In genomic region chr6:129852257-129852858, GRCh38 we compare ENCODE assay signal across 22 cellular contexts. TPM values are rescaled to one million over a fixed set of nuclear protein-coding genes. Genes with fewer than 3 reads are reported as not detected.
A peak's percentile ranks its signal among the peaks of the same experiment; 100 is the strongest.
DNase-seq lines count a peak whose midpoint lies in the region; ATAC-seq, FAIRE-seq and TF ChIP-seq lines count a peak whose summit lies in the region.
"Had no signal": no experiment of that assay in that cellular context is flagged by ENCODE, and none has a peak within 500 bp of the region (broad histone marks: within the 10 kb centered on the region; RNA-seq: fewer than 3 reads in every experiment).

No MANE protein-coding gene starts in this region.

- TF ChIP-seq POLR2A in sigmoid colon (IDR thresholded peaks at IDR 0.05): no peak

- H3K9me3 ChIP-seq in DND-41 (ENCODE audit: insufficient read depth, low read length, severe bottlenecking) (no peaks in the 10 kb centered on the region), Loucy (ENCODE audit: insufficient read depth, low read depth, low read length) (no peaks in the 10 kb centered on the region), astrocyte (ENCODE audit: insufficient read depth, low read depth, low read length) (no peaks in the 10 kb centered on the region), sigmoid colon (no peaks in the 10 kb centered on the region)

- H3K9me2 ChIP-seq in Loucy (replicated peaks; ENCODE audit: low read depth, low read length): no peaks in the 10 kb centered on the region

- 55 to 62% methylated on average over 5 of the region's 5 CpGs for WGBS in sigmoid colon, 2 donors

- FAIRE-seq in astrocyte (lab: Jason Lieb, UNC): no peak
- FAIRE-seq: H1 had no signal

- H3K4me3 Mint-ChIP-seq in astrocyte (ENCODE audit: unreplicated experiment): no peak overlapping the region
- H3K4me3 Mint-ChIP-seq: activated CD4-positive, alpha-beta T cell treated with anti-CD3 and anti-CD28 coated beads, Interleukin-2, amount 10 ng/mL, durations not matched to agents 7 days and 5 days; natural killer cell; T-helper 2 cell treated with Interferon-gamma antibody and Interleukin-4, amounts not matched to agents 5 μg/mL and 100 μg/mL, for 36 hours had no signal

- H3K79me2 ChIP-seq in DND-41 (ENCODE audit: insufficient read depth, low read length) (no peaks in the 10 kb centered on the region), Loucy (ENCODE audit: insufficient read depth, low read length) (no peaks in the 10 kb centered on the region), astrocyte (ENCODE audit: insufficient read depth, low read length) (no peaks in the 10 kb centered on the region)

- H3K27me3 Mint-ChIP-seq in astrocyte (ENCODE audit: low read depth, unreplicated experiment): no peaks in the 10 kb centered on the region
- H3K27me3 Mint-ChIP-seq: activated CD4-positive, alpha-beta T cell treated with anti-CD3 and anti-CD28 coated beads, Interleukin-2, amount 10 ng/mL, durations not matched to agents 7 days and 5 days had no signal

- H4K20me1 ChIP-seq in DND-41 (ENCODE audit: insufficient read depth, low read length) (no peaks in the 10 kb centered on the region), Loucy (ENCODE audit: insufficient read depth, low read length, poor library complexity, severe bottlenecking) (no peaks in the 10 kb centered on the region), astrocyte (ENCODE audit: insufficient read depth, low read length) (no peaks in the 10 kb centered on the region)

- no peak for TF ChIP-seq CTCF in DND-41 (IDR thresholded peaks at IDR 0.05; ENCODE audit: borderline replicate concordance, extremely low read depth, low read length, poor library complexity, severe bottlenecking)
- TF ChIP-seq CTCF in Loucy (conservative IDR thresholded peaks at IDR 0.05; ENCODE audit: low read length): no peak
- no peak for TF ChIP-seq CTCF in astrocyte (IDR thresholded peaks at IDR 0.05; ENCODE audit: insufficient read depth, low read depth, low read length)
- no peak for TF ChIP-seq CTCF in sigmoid colon (IDR thresholded peaks at IDR 0.05)

- no peak overlapping the region for H2AFZ ChIP-seq in DND-41 (ENCODE audit: low read depth, low read length)
- no peak overlapping the region for H2AFZ ChIP-seq in Loucy (ENCODE audit: low read length)
- no peak overlapping the region for H2AFZ ChIP-seq in astrocyte (ENCODE audit: low read depth, low read length)

- no peak for TF ChIP-seq EP300 in sigmoid colon (IDR thresholded peaks at IDR 0.05)

- no peak overlapping the region for H3K27ac ChIP-seq in DND-41 (ENCODE audit: low read length)
- no peak overlapping the region for H3K27ac ChIP-seq in astrocyte (ENCODE audit: low read depth, low read length)
- H3K27ac ChIP-seq in sigmoid colon: no peak overlapping the region

- intact Hi-C loops in sigmoid colon (cut with DNase I): no loop called here

- no peaks in the 10 kb centered on the region for H3F3A ChIP-seq in Loucy (ENCODE audit: low read depth)

- no peak overlapping the region for H3K4me3 ChIP-seq in DND-41 (ENCODE audit: low read depth in 1 of 2, low read length in 2 of 2)
- H3K4me3 ChIP-seq in Loucy (ENCODE audit: low read length, poor library complexity, severe bottlenecking): no peak overlapping the region
- H3K4me3 ChIP-seq in astrocyte (ENCODE audit: insufficient read depth, low read depth, low read length): no peak overlapping the region
- H3K4me3 ChIP-seq in sigmoid colon: no peak overlapping the region
- H3K4me3 ChIP-seq: lung had no signal

- no peaks in the 10 kb centered on the region for H3K9me3 Mint-ChIP-seq in astrocyte (ENCODE audit: unreplicated experiment)
- H3K9me3 Mint-ChIP-seq: activated CD4-positive, alpha-beta T cell treated with anti-CD3 and anti-CD28 coated beads, Interleukin-2, amount 10 ng/mL, durations not matched to agents 7 days and 5 days; activated naive CD4-positive, alpha-beta T cell treated with anti-CD3 and anti-CD28 coated beads, Interleukin-2, amount 50 U/mL, for 72 hours; natural killer cell; T-helper 2 cell treated with Interferon-gamma antibody and Interleukin-4, amounts not matched to agents 5 μg/mL and 100 μg/mL, for 36 hours had no signal

- no peaks in the 10 kb centered on the region for H3K4me1 ChIP-seq in DND-41 (ENCODE audit: insufficient read depth, low read length)
- peaks cover 22% of the 10 kb centered on the region for H3K4me1 ChIP-seq in Loucy (ENCODE audit: insufficient read depth, low read length, poor library complexity, severe bottlenecking)
- H3K4me1 ChIP-seq in astrocyte (ENCODE audit: insufficient read depth, low read length): peaks cover 14% of the 10 kb centered on the region
- no peaks in the 10 kb centered on the region for H3K4me1 ChIP-seq in sigmoid colon

- H3K36me3 Mint-ChIP-seq in astrocyte (ENCODE audit: low read depth, unreplicated experiment): no peaks in the 10 kb centered on the region
- H3K36me3 Mint-ChIP-seq: activated naive CD4-positive, alpha-beta T cell treated with anti-CD3 and anti-CD28 coated beads, Interleukin-2, amount 50 U/mL, for 72 hours; natural killer cell had no signal

- H3K27ac Mint-ChIP-seq in astrocyte (ENCODE audit: unreplicated experiment): no peak overlapping the region
- H3K27ac Mint-ChIP-seq: activated CD4-positive, alpha-beta T cell treated with anti-CD3 and anti-CD28 coated beads, Interleukin-2, amount 10 ng/mL, durations not matched to agents 7 days and 5 days; activated naive CD4-positive, alpha-beta T cell treated with anti-CD3 and anti-CD28 coated beads, Interleukin-2, amount 50 U/mL, for 72 hours; natural killer cell; T-helper 2 cell treated with Interferon-gamma antibody and Interleukin-4, amounts not matched to agents 5 μg/mL and 100 μg/mL, for 36 hours had no signal

- H3K9ac ChIP-seq in DND-41 (ENCODE audit: low read depth, low read length) (no peak overlapping the region), Loucy (ENCODE audit: low read depth, low read length, poor library complexity, severe bottlenecking) (no peak overlapping the region), astrocyte (ENCODE audit: low read length) (no peak overlapping the region)

- H3K27me3 ChIP-seq in DND-41 (ENCODE audit: insufficient read depth, low read length, poor library complexity) (peaks cover 3% of the 10 kb centered on the region), Loucy (ENCODE audit: insufficient read depth, low read length, poor library complexity, severe bottlenecking) (no peaks in the 10 kb centered on the region), astrocyte (ENCODE audit: insufficient read depth, low read length) (no peaks in the 10 kb centered on the region), sigmoid colon (no peaks in the 10 kb centered on the region)

- H3K36me3 ChIP-seq in DND-41 (ENCODE audit: insufficient read depth, low read length): no peaks in the 10 kb centered on the region
- H3K36me3 ChIP-seq in Loucy (ENCODE audit: insufficient read depth, low read length): no peaks in the 10 kb centered on the region
- H3K36me3 ChIP-seq in astrocyte (ENCODE audit: insufficient read depth, low read length): no peaks in the 10 kb centered on the region
- H3K36me3 ChIP-seq in sigmoid colon: no peaks in the 10 kb centered on the region

- ATAC-seq in DND-41 (ENCODE audit: insufficient read depth, low read depth) (peak; percentile 53; the same call in 2 of the 3 replicates), HG03520 (IDR thresholded peaks at IDR 0.05; ENCODE audit: unreplicated experiment) (no peak)
- ATAC-seq: activated naive CD4-positive, alpha-beta T cell treated with anti-CD3 and anti-CD28 coated beads, Interleukin-2, amount 50 U/mL, for 72 hours had no signal

- peaks cover 8% of the 10 kb centered on the region for H3K4me1 Mint-ChIP-seq in astrocyte (ENCODE audit: low read depth, unreplicated experiment)
- H3K4me1 Mint-ChIP-seq: natural killer cell had no signal

- DNase-seq in DND-41: no peak
- peak; percentile 29 for DNase-seq in astrocyte (ENCODE audit: low read depth)
- peak; percentile 32 for DNase-seq in kidney tubule cell (ENCODE audit: low spot score)
- DNase-seq in NCI-H2227 treated with DMSO at 0.1 percent for 48 hours (lab: John Stamatoyannopoulos, UW): no peak
- DNase-seq in sigmoid colon: no peak
- no peak for DNase-seq in NCI-H2029 treated with DMSO at 0.1 percent for 48 hours (lab: John Stamatoyannopoulos, UW)
- DNase-seq: activated CD4-positive, alpha-beta T cell treated with anti-CD3 and anti-CD28 coated beads, Interleukin-2, amount 10 ng/mL, durations not matched to agents 7 days and 5 days; activated T-cell treated with anti-CD3 and anti-CD28 coated beads, Interleukin-2, amount 50 U/mL, for 1 hour; AML-193; DMS153; effector CD8-positive, alpha-beta T cell; foreskin melanocyte; natural killer cell; Right ventricle myocardium superior; substantia nigra had no signal

- H3K4me2 ChIP-seq in DND-41 (ENCODE audit: insufficient read depth, low read length) (no peak overlapping the region), Loucy (ENCODE audit: low read depth, low read length, poor library complexity, severe bottlenecking) (peak overlapping the region; percentile 9), astrocyte (ENCODE audit: low read length) (no peak overlapping the region)

RNA-seq across cellular contexts. Expression of gene TMEM244, which starts 8.8 kb away (rescaled TPM):
- total RNA-seq in astrocyte (not detected in 2 replicates), sigmoid colon (not detected)
- polyA plus RNA-seq in sigmoid colon: not detected
- total RNA-seq: activated CD4-positive, alpha-beta T cell treated with anti-CD3 and anti-CD28 coated beads, Interleukin-2, amount 10 ng/mL, durations not matched to agents 7 days and 5 days; activated naive CD4-positive, alpha-beta T cell treated with anti-CD3 and anti-CD28 coated beads, Interleukin-2, amount 50 U/mL, for 72 hours; H1; lung; natural killer cell; renal cortical epithelial cell; Right ventricle myocardium superior had no signal
- polyA plus RNA-seq: H1, lung had no signal

Comparison
In these comparisons a context has a peak if more than half of its experiments do, and no peak if none do; other contexts are left out.
1. DNase-seq: peak in astrocyte (single experiment) and kidney tubule cell (single experiment); none in DND-41 (single experiment), NCI-H2227 treated with DMSO at 0.1 percent for 48 hours (single experiment), sigmoid colon (single experiment) and NCI-H2029 treated with DMSO at 0.1 percent for 48 hours (single experiment).